In genomic region chr3:111848778-111849177, GRCh38 we compare ENCODE assay signal across 2 cellular contexts.
TF ChIP-seq lines count a peak whose summit lies in the region.

No MANE protein-coding gene starts in this region.

TF ChIP-seq in A549, 52 proteins besides CTCF, POLR2A, EP300 and RAD21:
- no peak for TF ChIP-seq CBX2 (IDR thresholded peaks at IDR 0.05; ENCODE audit: borderline replicate concordance, low read depth)
- TF ChIP-seq, protein P1, sequence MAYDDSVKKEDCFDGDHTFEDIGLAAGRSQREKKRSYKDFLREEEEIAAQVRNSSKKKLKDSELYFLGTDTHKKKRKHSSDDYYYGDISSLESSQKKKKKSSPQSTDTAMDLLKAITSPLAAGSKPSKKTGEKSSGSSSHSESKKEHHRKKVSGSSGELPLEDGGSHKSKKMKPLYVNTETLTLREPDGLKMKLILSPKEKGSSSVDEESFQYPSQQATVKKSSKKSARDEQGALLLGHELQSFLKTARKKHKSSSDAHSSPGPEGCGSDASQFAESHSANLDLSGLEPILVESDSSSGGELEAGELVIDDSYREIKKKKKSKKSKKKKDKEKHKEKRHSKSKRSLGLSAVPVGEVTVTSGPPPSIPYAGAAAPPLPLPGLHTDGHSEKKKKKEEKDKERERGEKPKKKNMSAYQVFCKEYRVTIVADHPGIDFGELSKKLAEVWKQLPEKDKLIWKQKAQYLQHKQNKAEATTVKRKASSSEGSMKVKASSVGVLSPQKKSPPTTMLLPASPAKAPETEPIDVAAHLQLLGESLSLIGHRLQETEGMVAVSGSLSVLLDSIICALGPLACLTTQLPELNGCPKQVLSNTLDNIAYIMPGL (CRISPR knock-in tag; IDR thresholded peaks at IDR 0.05; ENCODE audit: borderline replicate concordance) = no peak
- TF ChIP-seq FOSB (CRISPR knock-in tag; IDR thresholded peaks at IDR 0.05) = no peak
- no peak for TF ChIP-seq USF2 (IDR thresholded peaks at IDR 0.05)
- TF ChIP-seq POLR2AphosphoS2 (conservative IDR thresholded peaks at IDR 0.05; ENCODE audit: low read length) = no peak
- no peak for TF ChIP-seq HES2 (IDR thresholded peaks at IDR 0.05)
- no peak for TF ChIP-seq TFCP2L1 (CRISPR knock-in tag; IDR thresholded peaks at IDR 0.05)
- no peak for TF ChIP-seq ZFP36 (IDR thresholded peaks at IDR 0.05; ENCODE audit: borderline replicate concordance, partially characterized antibody)
- no peak for TF ChIP-seq ZNF302 (CRISPR knock-in tag; IDR thresholded peaks at IDR 0.05)
- TF ChIP-seq SMC3 (IDR thresholded peaks at IDR 0.05) = no peak
- TF ChIP-seq RCOR1 (IDR thresholded peaks at IDR 0.05; ENCODE audit: low read depth, low read length) = no peak
- TF ChIP-seq ZC3H11A (IDR thresholded peaks at IDR 0.05) = no peak
- no peak for TF ChIP-seq KDM1A (IDR thresholded peaks at IDR 0.05; ENCODE audit: low read depth)
- TF ChIP-seq HOXB5 (CRISPR knock-in tag; IDR thresholded peaks at IDR 0.05) = no peak
- TF ChIP-seq ELK1 (IDR thresholded peaks at IDR 0.05; ENCODE audit: low read depth, low read length) = no peak
- no peak for TF ChIP-seq KDM5A (IDR thresholded peaks at IDR 0.05)
- no peak for TF ChIP-seq FOSL2 (IDR thresholded peaks at IDR 0.05)
- TF ChIP-seq FOSL2 (CRISPR knock-in tag; IDR thresholded peaks at IDR 0.05) = no peak
- no peak for TF ChIP-seq SREBF2 (IDR thresholded peaks at IDR 0.05)
- TF ChIP-seq HOXA7 (CRISPR knock-in tag; IDR thresholded peaks at IDR 0.05) = no peak

TF ChIP-seq in HCT116, 20 proteins besides CTCF, POLR2A, EP300 and RAD21 (continued from another document):
- TF ChIP-seq SP1 (IDR thresholded peaks at IDR 0.05; ENCODE audit: low read depth) = no peak
- no peak for TF ChIP-seq ATF3 (IDR thresholded peaks at IDR 0.05)
- no peak for TF ChIP-seq YY1 (IDR thresholded peaks at IDR 0.05; ENCODE audit: extremely low read depth, insufficient replicate concordance, low read depth, low read length)
- no peak for TF ChIP-seq POLR2AphosphoS5 (IDR thresholded peaks at IDR 0.05; ENCODE audit: low read depth, low read length)
- TF ChIP-seq ELF1 (IDR thresholded peaks at IDR 0.05; ENCODE audit: borderline replicate concordance, low read depth) = no peak
- no peak for TF ChIP-seq JUND (IDR thresholded peaks at IDR 0.05)
- no peak for TF ChIP-seq ZNF274 (IDR thresholded peaks at IDR 0.05; ENCODE audit: low read depth, low read length)
- no peak for TF ChIP-seq SIN3A (IDR thresholded peaks at IDR 0.05; ENCODE audit: low read depth)
- TF ChIP-seq ZBTB33 (IDR thresholded peaks at IDR 0.05; ENCODE audit: extremely low read depth, insufficient replicate concordance, low read length) = no peak
- TF ChIP-seq SRF (IDR thresholded peaks at IDR 0.05; ENCODE audit: low read depth) = no peak
- no peak for TF ChIP-seq TCF7L2 (IDR thresholded peaks at IDR 0.05; ENCODE audit: borderline replicate concordance, extremely low read depth, insufficient read depth, insufficient read length)
- no peak for TF ChIP-seq FOSL1 (IDR thresholded peaks at IDR 0.05; ENCODE audit: low read depth)
- no peak for TF ChIP-seq EZH2 (IDR thresholded peaks at IDR 0.05)
- no peak for TF ChIP-seq CEBPB (IDR thresholded peaks at IDR 0.05; ENCODE audit: low read depth)
- TF ChIP-seq EZH2phosphoT487 (IDR thresholded peaks at IDR 0.05; ENCODE audit: borderline replicate concordance) = no peak
- TF ChIP-seq, protein P2, sequence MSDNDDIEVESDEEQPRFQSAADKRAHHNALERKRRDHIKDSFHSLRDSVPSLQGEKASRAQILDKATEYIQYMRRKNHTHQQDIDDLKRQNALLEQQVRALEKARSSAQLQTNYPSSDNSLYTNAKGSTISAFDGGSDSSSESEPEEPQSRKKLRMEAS (IDR thresholded peaks at IDR 0.05) = no peak
- TF ChIP-seq ZFX (IDR thresholded peaks at IDR 0.05) = no peak
- TF ChIP-seq CBX3 (IDR thresholded peaks at IDR 0.05; ENCODE audit: low read depth) = no peak
- no peak for TF ChIP-seq REST (IDR thresholded peaks at IDR 0.05; ENCODE audit: low read depth)
